ENCODE assay signal across 1 cellular context in the genomic region with DNA sequence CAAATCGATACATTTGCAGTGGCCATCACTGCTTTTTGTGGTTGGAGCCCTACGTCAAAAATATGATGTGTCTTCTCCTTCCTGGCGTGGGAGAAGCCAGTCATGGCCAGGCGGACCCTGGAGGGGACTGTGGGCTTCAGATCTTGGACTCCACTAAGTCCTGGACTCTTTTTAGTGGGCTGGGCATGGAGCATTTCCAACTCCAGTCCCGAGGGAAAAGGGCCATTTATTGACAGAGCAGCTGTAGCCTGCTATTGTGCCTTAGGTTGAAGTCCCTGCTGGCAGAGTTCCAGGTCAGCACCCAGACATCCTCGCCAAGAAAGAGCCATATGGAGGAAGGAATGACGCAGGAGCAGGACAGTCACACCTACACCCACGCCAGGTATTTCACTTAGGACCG.
TF ChIP-seq lines count a peak whose summit lies in the region.

No MANE protein-coding gene starts in this region.

TF ChIP-seq in K562, 482 proteins besides CTCF, POLR2A, EP300 and RAD21 (continued from another document):
- TF ChIP-seq, protein P1, sequence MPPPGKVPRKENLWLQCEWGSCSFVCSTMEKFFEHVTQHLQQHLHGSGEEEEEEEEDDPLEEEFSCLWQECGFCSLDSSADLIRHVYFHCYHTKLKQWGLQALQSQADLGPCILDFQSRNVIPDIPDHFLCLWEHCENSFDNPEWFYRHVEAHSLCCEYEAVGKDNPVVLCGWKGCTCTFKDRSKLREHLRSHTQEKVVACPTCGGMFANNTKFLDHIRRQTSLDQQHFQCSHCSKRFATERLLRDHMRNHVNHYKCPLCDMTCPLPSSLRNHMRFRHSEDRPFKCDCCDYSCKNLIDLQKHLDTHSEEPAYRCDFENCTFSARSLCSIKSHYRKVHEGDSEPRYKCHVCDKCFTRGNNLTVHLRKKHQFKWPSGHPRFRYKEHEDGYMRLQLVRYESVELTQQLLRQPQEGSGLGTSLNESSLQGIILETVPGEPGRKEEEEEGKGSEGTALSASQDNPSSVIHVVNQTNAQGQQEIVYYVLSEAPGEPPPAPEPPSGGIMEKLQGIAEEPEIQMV (tag; conservative IDR thresholded peaks at IDR 0.05; ENCODE audit: low read depth), result peak; percentile 72; the same call in 1 of the 2 replicates
- TF ChIP-seq ZNF165 (CRISPR knock-in tag; IDR thresholded peaks at IDR 0.05; ENCODE audit: borderline replicate concordance) (no peak), PTTG1 (tag; IDR thresholded peaks at IDR 0.05; ENCODE audit: low read depth) (no peak), SIX5 (IDR thresholded peaks at IDR 0.05; ENCODE audit: borderline replicate concordance in 1 of 2, insufficient read depth in 1 of 2, low read depth in 1 of 2, low read length in 2 of 2) (no peak)
